ENCODE assay signal across 26 cellular contexts in the genomic region with DNA sequence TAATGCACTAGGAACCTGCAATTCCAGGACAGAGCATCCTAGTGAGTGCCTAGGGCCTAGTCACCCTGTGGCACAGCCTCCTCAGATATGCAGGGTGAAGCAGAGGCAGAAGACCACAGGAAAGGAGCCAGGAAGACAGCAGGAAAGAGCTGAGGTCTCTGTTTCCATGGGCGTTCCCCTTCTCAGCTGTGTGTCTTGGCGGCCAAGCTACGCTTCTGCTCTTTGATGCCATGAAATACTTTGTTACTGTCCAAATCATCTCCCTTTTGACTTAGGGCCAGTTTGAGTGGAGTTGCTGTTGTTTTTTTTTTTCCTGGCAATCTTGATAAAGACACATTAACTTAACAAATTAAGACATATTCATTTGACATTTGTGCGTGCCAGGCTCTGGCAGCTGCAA.
DNase-seq lines count a peak whose midpoint lies in the region; ATAC-seq and TF ChIP-seq lines count a peak whose summit lies in the region.
"Had no signal": no experiment of that assay in that cellular context is flagged by ENCODE, and none has a peak within 500 bp of the region (broad histone marks: within the 10 kb centered on the region; RNA-seq: fewer than 3 reads in every experiment).

No MANE protein-coding gene starts in this region.

- peaks cover 23 to 78% (median 38%) of the 10 kb centered on the region in 3 donors for H3K4me1 ChIP-seq in gastroesophageal sphincter
- H3K4me1 ChIP-seq in gastrocnemius medialis: peaks cover 10 to 14% of the 10 kb centered on the region in 2 donors
- peaks cover 7 to 19% of the 10 kb centered on the region in 2 donors for H3K4me1 ChIP-seq in aorta (ENCODE audit: control insufficient read depth in 1 of 2, insufficient read depth in 2 of 2, low read length in 2 of 2)
- no peaks in the 10 kb centered on the region for H3K4me1 ChIP-seq in mucosa of descending colon (ENCODE audit: low read depth)

- H3K27ac ChIP-seq in gastroesophageal sphincter (peak overlapping the region; percentile 83 to 86 (median 84)), gastrocnemius medialis (peak overlapping the region in 1 of 4 donors; percentile 59), aorta (ENCODE audit: low read depth in 1 of 2, low read length in 2 of 2) (peak overlapping the region in 1 of 2 donors; percentile 73)
- H3K27ac ChIP-seq: 22Rv1, HL-60, PC-9 had no signal

- H3K9me3 ChIP-seq in gastroesophageal sphincter (no peaks in the 10 kb centered on the region), gastrocnemius medialis (no peaks in the 10 kb centered on the region), aorta (ENCODE audit: control insufficient read depth, low read length) (no peaks in the 10 kb centered on the region), mucosa of descending colon (no peaks in the 10 kb centered on the region)
- H3K9me3 ChIP-seq: MG63 had no signal

- in situ Hi-C loops in gastrocnemius medialis (cut with MboI; ENCODE audit: low sequenced_read_pairs in 4 of 4): no loop called here

- TF ChIP-seq POLR2A in gastroesophageal sphincter (IDR thresholded peaks at IDR 0.05): no peak
- TF ChIP-seq POLR2A in gastrocnemius medialis (IDR thresholded peaks at IDR 0.05): no peak

- DNase-seq in cardiac septum (ENCODE audit: low spot score): peak; percentile 36
- DNase-seq in Right ventricle myocardium inferior (ENCODE audit: missing footprints): no peak
- peak; percentile 32 to 52 for DNase-seq in gastrocnemius medialis
- DNase-seq in aorta: peak in 1 of 2 donors; percentile 58
- no peak for DNase-seq in activated gamma-delta T cell treated with Interleukin-2 at 50 U/mL for 16 hours
- DNase-seq in mucosa of descending colon: no peak
- DNase-seq: ACHN; C1 segment of cervical spinal cord; CD8-positive, alpha-beta T cell; DND-41; H7; MG63; NCI-H1417 treated with DMSO at 0.1 percent for 48 hours; NCI-H187 treated with DMSO at 0.1 percent for 48 hours; NCI-H510A; NCI-H748 treated with DMSO at 0.1 percent for 48 hours; PC-9; RPMI8226; SHP77 treated with DMSO at 0.1 percent for 48 hours had no signal

- ATAC-seq in Right ventricle myocardium inferior (no peak), gastroesophageal sphincter (no peak), gastrocnemius medialis (peak; percentile 81 to 89), aorta (ENCODE audit: low FRiP score) (peak; percentile 26), HG03039 (IDR thresholded peaks at IDR 0.05; ENCODE audit: unreplicated experiment) (no peak), mucosa of descending colon (no peak)
- ATAC-seq: CD8-positive, alpha-beta T cell; GM12878; HepG2; K562 had no signal

- H3K36me3 ChIP-seq in gastroesophageal sphincter (no peaks in the 10 kb centered on the region), gastrocnemius medialis (no peaks in the 10 kb centered on the region), aorta (ENCODE audit: control insufficient read depth in 1 of 2, insufficient read depth in 2 of 2, low read length in 1 of 2) (no peaks in the 10 kb centered on the region), mucosa of descending colon (ENCODE audit: low read depth) (no peaks in the 10 kb centered on the region)
- H3K36me3 ChIP-seq: MG63 had no signal

- intact Hi-C loops in cardiac septum (cut with DNase I) (no loop called here), Right ventricle myocardium inferior (cut with DNase I) (no loop called here), gastrocnemius medialis (cut with DNase I; ENCODE audit: low total_unique reads) (no loop called here), aorta (cut with DNase I) (no loop called here), mucosa of descending colon (cut with DNase I, micrococcal nuclease) (no loop called here)

- 30 to 58% methylated on average over 2 to 4 of the region's 4 CpGs for WGBS in gastroesophageal sphincter (ENCODE audit: low coverage in 1 of 2), 2 donors
- WGBS in aorta, 2 donors: 37 to 64% methylated on average over 4 of the region's 4 CpGs

- no peaks in the 10 kb centered on the region for H3K27me3 ChIP-seq in gastroesophageal sphincter
- no peaks in the 10 kb centered on the region for H3K27me3 ChIP-seq in gastrocnemius medialis
- H3K27me3 ChIP-seq in aorta (ENCODE audit: control insufficient read depth in 1 of 2, insufficient read depth in 2 of 2, low read length in 1 of 2): no peaks in the 10 kb centered on the region
- H3K27me3 ChIP-seq: MG63 had no signal

- H3K4me3 ChIP-seq in gastroesophageal sphincter: no peak overlapping the region
- no peak overlapping the region for H3K4me3 ChIP-seq in gastrocnemius medialis
- no peak overlapping the region for H3K4me3 ChIP-seq in aorta (ENCODE audit: low read length in 2 of 2)
- H3K4me3 ChIP-seq in mucosa of descending colon: no peak overlapping the region
- H3K4me3 ChIP-seq: GM12878, K562, MG63, PC-9 had no signal

- TF ChIP-seq CTCF in gastroesophageal sphincter (IDR thresholded peaks at IDR 0.05) (no peak), gastrocnemius medialis (IDR thresholded peaks at IDR 0.05 in 4 of 5, conservative IDR thresholded peaks at IDR 0.05 in 1 of 5) (no peak), mucosa of descending colon (IDR thresholded peaks at IDR 0.05) (no peak)

- no peak for TF ChIP-seq EP300 in gastroesophageal sphincter (IDR thresholded peaks at IDR 0.05)

Comparison
In these comparisons a context has a peak if more than half of its experiments do, and no peak if none do; other contexts are left out.
1. DNase-seq: peak in cardiac septum (single experiment) and gastrocnemius medialis (2 of 2); none in Right ventricle myocardium inferior (single experiment), activated gamma-delta T cell treated with Interleukin-2 at 50 U/mL for 16 hours (single experiment) and mucosa of descending colon (0 of 3).
2. ATAC-seq: peak in gastrocnemius medialis (2 of 2) and aorta (single experiment); none in Right ventricle myocardium inferior (single experiment), gastroesophageal sphincter (single experiment), HG03039 (single experiment) and mucosa of descending colon (single experiment).